ENCODE assay signal across 2 cellular contexts in the genomic region with DNA sequence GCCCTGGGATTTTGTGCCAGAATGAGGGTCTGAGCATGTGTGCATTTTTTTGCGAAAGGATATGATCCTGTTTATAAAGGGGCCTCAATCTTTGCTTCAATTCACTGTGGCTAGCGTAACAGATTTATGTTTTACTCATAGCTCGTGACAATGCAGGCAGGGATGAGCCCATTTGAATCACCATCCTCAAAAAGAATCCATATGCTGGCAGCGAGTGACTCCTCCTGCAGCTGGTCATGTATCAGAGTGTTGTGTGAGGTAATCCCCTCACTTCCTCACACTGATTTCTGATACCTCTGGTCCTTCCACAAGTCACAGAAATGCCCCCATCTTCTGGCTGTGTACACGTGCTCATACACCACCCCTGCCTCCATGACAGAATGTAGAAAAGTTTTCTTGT.
TF ChIP-seq lines count a peak whose summit lies in the region.

No MANE protein-coding gene starts in this region.

TF ChIP-seq in IMR-90, 13 proteins besides CTCF, POLR2A, EP300 and RAD21:
- no peak for TF ChIP-seq RFX5 (IDR thresholded peaks at IDR 0.05; ENCODE audit: low read depth, low read length)
- no peak for TF ChIP-seq MXI1 (IDR thresholded peaks at IDR 0.05; ENCODE audit: borderline replicate concordance, low read depth, low read length)
- TF ChIP-seq FOS (IDR thresholded peaks at IDR 0.05; ENCODE audit: low read depth, low read length) = no peak
- no peak for TF ChIP-seq MAZ (IDR thresholded peaks at IDR 0.05; ENCODE audit: borderline replicate concordance, low read depth, low read length)
- no peak for TF ChIP-seq CEBPB (IDR thresholded peaks at IDR 0.05; ENCODE audit: low read depth, low read length)
- TF ChIP-seq ELK1 (IDR thresholded peaks at IDR 0.05; ENCODE audit: borderline replicate concordance, low read depth, low read length) = no peak
- no peak for TF ChIP-seq RCOR1 (IDR thresholded peaks at IDR 0.05; ENCODE audit: insufficient replicate concordance, low read length)
- TF ChIP-seq CHD1 (IDR thresholded peaks at IDR 0.05; ENCODE audit: low read depth, low read length) = no peak
- no peak for TF ChIP-seq NFE2L2 (IDR thresholded peaks at IDR 0.05; ENCODE audit: low read depth, low read length)
- no peak for TF ChIP-seq SMC3 (IDR thresholded peaks at IDR 0.05; ENCODE audit: low read depth, low read length)
- no peak for TF ChIP-seq USF2 (IDR thresholded peaks at IDR 0.05; ENCODE audit: low read depth, low read length)
- no peak for TF ChIP-seq BHLHE40 (IDR thresholded peaks at IDR 0.05; ENCODE audit: low read depth, low read length)
- TF ChIP-seq MAFK (IDR thresholded peaks at IDR 0.05; ENCODE audit: low read depth, low read length) = no peak

TF ChIP-seq in H1, 55 proteins besides CTCF, POLR2A, EP300 and RAD21:
- TF ChIP-seq GTF2F1 (IDR thresholded peaks at IDR 0.05; ENCODE audit: borderline replicate concordance, low read depth, low read length) = no peak
- TF ChIP-seq SUZ12 (IDR thresholded peaks at IDR 0.05; ENCODE audit: low read length) = no peak
- no peak for TF ChIP-seq JUND (IDR thresholded peaks at IDR 0.05; ENCODE audit: low read length)
- TF ChIP-seq ZNF274 (IDR thresholded peaks at IDR 0.05; ENCODE audit: borderline replicate concordance, extremely low read depth, low read length) = no peak
- TF ChIP-seq E2F6 (IDR thresholded peaks at IDR 0.05) = no peak
- no peak for TF ChIP-seq CREB1 (IDR thresholded peaks at IDR 0.05)
- TF ChIP-seq BACH1 (IDR thresholded peaks at IDR 0.05; ENCODE audit: low read length) = no peak
- TF ChIP-seq CTBP2 (IDR thresholded peaks at IDR 0.05; ENCODE audit: borderline replicate concordance, insufficient read depth, insufficient read length, low read length) = no peak
- TF ChIP-seq GABPA (IDR thresholded peaks at IDR 0.05; ENCODE audit: borderline replicate concordance, insufficient read depth, low read length) = no peak
- TF ChIP-seq SAP30 (IDR thresholded peaks at IDR 0.05; ENCODE audit: insufficient read depth, insufficient replicate concordance, low read length) = no peak
- TF ChIP-seq CHD1 (IDR thresholded peaks at IDR 0.05; ENCODE audit: low read depth, low read length) = no peak
